Comparison of ENCODE assay signal across 27 cellular contexts in genomic region chr22:27993774-27994350, GRCh38.
DNase-seq lines count a peak whose midpoint lies in the region; ATAC-seq and TF ChIP-seq lines count a peak whose summit lies in the region.
"Had no signal": no experiment of that assay in that cellular context is flagged by ENCODE, and none has a peak within 500 bp of the region (broad histone marks: within the 10 kb centered on the region; RNA-seq: fewer than 3 reads in every experiment).

No MANE protein-coding gene starts in this region.

- H3K9me3 ChIP-seq in OCI-LY7 (ENCODE audit: low read length) (no peaks in the 10 kb centered on the region), left lung (no peaks in the 10 kb centered on the region), suprapubic skin (no peaks in the 10 kb centered on the region)
- H3K9me3 ChIP-seq: breast epithelium, HAP-1 had no signal

- peak; percentile 25 for DNase-seq in activated CD4-positive, CD25-positive, alpha-beta regulatory T cell treated with anti-CD3 and anti-CD28 coated beads, Interleukin-2, amount 50 U/mL, for 72 hours
- DNase-seq in OCI-LY7 (ENCODE audit: low spot score) = no peak
- peak; percentile 19 to 39 for DNase-seq in left lung
- peak; percentile 22 to 47 for DNase-seq in suprapubic skin (ENCODE audit: low spot score in 2 of 2)
- DNase-seq in activated naive CD8-positive, alpha-beta T cell treated with anti-CD3 and anti-CD28 coated beads, Interleukin-2, amount 50 U/mL, for 24 hours = no peak
- DNase-seq in activated CD4-positive, alpha-beta memory T cell treated with anti-CD3 and anti-CD28 coated beads for 36 hours = no peak
- no peak for DNase-seq in stimulated activated CD4-positive, alpha-beta T cell treated with anti-CD3 and anti-CD28 coated beads, Interleukin-2, amount 100 ng/mL, for 24 hours
- DNase-seq: activated CD8-positive, alpha-beta T cell treated with anti-CD3 and anti-CD28 coated beads for 36 hours; activated T-cell treated with anti-CD3 and anti-CD28 coated beads for 4 hours; amniotic stem cell; CD4-positive, alpha-beta memory T cell; foreskin keratinocyte; left cardiac atrium; NCI-H1105; NCI-H2029; NCI-H345; RPMI8226; T-helper 1 cell; trophoblast cell had no signal

- H3K4me3 ChIP-seq in OCI-LY7 (ENCODE audit: low read depth, low read length, poor library complexity, severe bottlenecking) (no peak overlapping the region), left lung (no peak overlapping the region), suprapubic skin (no peak overlapping the region)
- H3K4me3 ChIP-seq: breast epithelium, HAP-1, K562, smooth muscle cell had no signal

- no peak overlapping the region for H3K4me3 Mint-ChIP-seq in activated naive CD8-positive, alpha-beta T cell treated with anti-CD3 and anti-CD28 coated beads, Interleukin-2, amount 50 U/mL, for 24 hours
- H3K4me3 Mint-ChIP-seq in activated CD4-positive, alpha-beta memory T cell treated with anti-CD3 and anti-CD28 coated beads for 36 hours = no peak overlapping the region
- H3K4me3 Mint-ChIP-seq: activated CD8-positive, alpha-beta T cell treated with anti-CD3 and anti-CD28 coated beads for 36 hours; CD4-positive, alpha-beta memory T cell; memory B cell had no signal

- no peaks in the 10 kb centered on the region for H3K79me2 ChIP-seq in OCI-LY7 (ENCODE audit: insufficient read depth, low read depth, low read length)

- H3K27me3 ChIP-seq in left lung = no peaks in the 10 kb centered on the region
- H3K27me3 ChIP-seq in suprapubic skin = no peaks in the 10 kb centered on the region
- H3K27me3 ChIP-seq: breast epithelium, foreskin keratinocyte had no signal

- CTCF ChIA-PET in OCI-LY7 (lab: Charles Lee; ENCODE audit: unreplicated experiment) = no interaction called here
- CTCF ChIA-PET in activated CD4-positive, alpha-beta memory T cell treated with anti-CD3 and anti-CD28 coated beads for 36 hours (lab: Charles Lee) = no interaction called here

- POLR2A ChIA-PET in OCI-LY7 (lab: Charles Lee) = no interaction called here
- POLR2A ChIA-PET in activated CD4-positive, alpha-beta memory T cell treated with anti-CD3 and anti-CD28 coated beads for 36 hours (lab: Charles Lee) = no interaction called here

- no TSS peak for BruUV-seq in OCI-LY7 (replicated peaks; lab: Mats Ljungman, UMichigan)

- H4K20me1 ChIP-seq in OCI-LY7 (ENCODE audit: insufficient read depth, low read length) = no peaks in the 10 kb centered on the region

- peaks cover 79% of the 10 kb centered on the region for H3K4me1 ChIP-seq in OCI-LY7 (ENCODE audit: insufficient read depth, low read length, poor library complexity, severe bottlenecking)
- H3K4me1 ChIP-seq in left lung = no peaks in the 10 kb centered on the region
- peaks cover 5% of the 10 kb centered on the region for H3K4me1 ChIP-seq in suprapubic skin
- H3K4me1 ChIP-seq: breast epithelium, foreskin keratinocyte, HAP-1 had no signal

- H3K4me1 Mint-ChIP-seq in activated naive CD8-positive, alpha-beta T cell treated with anti-CD3 and anti-CD28 coated beads, Interleukin-2, amount 50 U/mL, for 24 hours = no peaks in the 10 kb centered on the region
- H3K4me1 Mint-ChIP-seq in activated CD4-positive, alpha-beta memory T cell treated with anti-CD3 and anti-CD28 coated beads for 36 hours (ENCODE audit: low read depth) = no peaks in the 10 kb centered on the region
- H3K4me1 Mint-ChIP-seq: CD4-positive, alpha-beta memory T cell had no signal

- TF ChIP-seq CTCF in OCI-LY7 (conservative IDR thresholded peaks at IDR 0.05; ENCODE audit: low read length) (no peak), left lung (IDR thresholded peaks at IDR 0.05) (no peak), suprapubic skin (IDR thresholded peaks at IDR 0.05) (no peak)

- intact Hi-C loops in OCI-LY7 (cut with micrococcal nuclease; ENCODE audit: unreplicated experiment) = no loop called here
- intact Hi-C loops in left lung (cut with DNase I) = no loop called here
- intact Hi-C loops in activated CD4-positive, alpha-beta memory T cell treated with anti-CD3 and anti-CD28 coated beads for 36 hours (cut with micrococcal nuclease) = no loop called here

- H3K9me2 ChIP-seq in OCI-LY7 (ENCODE audit: insufficient read depth, low read length) = no peaks in the 10 kb centered on the region

- H3K36me3 Mint-ChIP-seq in activated naive CD8-positive, alpha-beta T cell treated with anti-CD3 and anti-CD28 coated beads, Interleukin-2, amount 50 U/mL, for 24 hours (ENCODE audit: low read depth) = no peaks in the 10 kb centered on the region
- H3K36me3 Mint-ChIP-seq in activated CD4-positive, alpha-beta memory T cell treated with anti-CD3 and anti-CD28 coated beads for 36 hours = no peaks in the 10 kb centered on the region
- H3K36me3 Mint-ChIP-seq: CD4-positive, alpha-beta memory T cell had no signal

- H3K4me2 ChIP-seq in OCI-LY7 (ENCODE audit: low read length) = 0 out of 2 replicates have a peak overlapping the region, but pooled peaks have one; percentile 84
- H3K4me2 ChIP-seq: smooth muscle cell had no signal

- no peak overlapping the region for H3K27ac Mint-ChIP-seq in activated naive CD8-positive, alpha-beta T cell treated with anti-CD3 and anti-CD28 coated beads, Interleukin-2, amount 50 U/mL, for 24 hours
- no peak overlapping the region for H3K27ac Mint-ChIP-seq in activated CD4-positive, alpha-beta memory T cell treated with anti-CD3 and anti-CD28 coated beads for 36 hours
- H3K27ac Mint-ChIP-seq: activated CD8-positive, alpha-beta T cell treated with anti-CD3 and anti-CD28 coated beads for 36 hours; memory B cell had no signal

- H2AFZ ChIP-seq in OCI-LY7 (ENCODE audit: low read length) = no peak overlapping the region

- H3K36me3 ChIP-seq in OCI-LY7 (ENCODE audit: insufficient read depth, low read length) (no peaks in the 10 kb centered on the region), left lung (peaks cover 0 to 48% of the 10 kb centered on the region in 2 donors), suprapubic skin (peaks cover 46% of the 10 kb centered on the region)

- no peaks in the 10 kb centered on the region for H3K27me3 Mint-ChIP-seq in activated naive CD8-positive, alpha-beta T cell treated with anti-CD3 and anti-CD28 coated beads, Interleukin-2, amount 50 U/mL, for 24 hours
- no peaks in the 10 kb centered on the region for H3K27me3 Mint-ChIP-seq in activated CD4-positive, alpha-beta memory T cell treated with anti-CD3 and anti-CD28 coated beads for 36 hours
- H3K27me3 Mint-ChIP-seq: activated CD8-positive, alpha-beta T cell treated with anti-CD3 and anti-CD28 coated beads for 36 hours; CD4-positive, alpha-beta memory T cell had no signal

- TF ChIP-seq EP300 in suprapubic skin (IDR thresholded peaks at IDR 0.05) = no peak

- H3K9me3 Mint-ChIP-seq in activated naive CD8-positive, alpha-beta T cell treated with anti-CD3 and anti-CD28 coated beads, Interleukin-2, amount 50 U/mL, for 24 hours = no peaks in the 10 kb centered on the region
- H3K9me3 Mint-ChIP-seq in activated CD4-positive, alpha-beta memory T cell treated with anti-CD3 and anti-CD28 coated beads for 36 hours = no peaks in the 10 kb centered on the region
- H3K9me3 Mint-ChIP-seq: activated CD8-positive, alpha-beta T cell treated with anti-CD3 and anti-CD28 coated beads for 36 hours; CD4-positive, alpha-beta memory T cell; memory B cell had no signal

- no peak overlapping the region for H3K27ac ChIP-seq in OCI-LY7 (ENCODE audit: low read depth, low read length, poor library complexity, severe bottlenecking)
- H3K27ac ChIP-seq in left lung = no peak overlapping the region
- no peak overlapping the region for H3K27ac ChIP-seq in suprapubic skin
- H3K27ac ChIP-seq: 22Rv1, breast epithelium, foreskin keratinocyte had no signal

- 87% methylated on average over 9 of the region's 9 CpGs for WGBS in suprapubic skin

- no peak for TF ChIP-seq POLR2A in suprapubic skin (IDR thresholded peaks at IDR 0.05)

- ATAC-seq in activated CD4-positive, CD25-positive, alpha-beta regulatory T cell treated with anti-CD3 and anti-CD28 coated beads, Interleukin-2, amount 50 U/mL, for 24 hours = no peak
- no peak for ATAC-seq in left lung
- no peak for ATAC-seq in activated naive CD8-positive, alpha-beta T cell treated with anti-CD3 and anti-CD28 coated beads, Interleukin-2, amount 50 U/mL, for 24 hours
- ATAC-seq: activated CD8-positive, alpha-beta T cell treated with anti-CD3 and anti-CD28 coated beads for 36 hours; esophagus mucosa; foreskin keratinocyte; K562; left cardiac atrium had no signal

Comparison
In these comparisons a context has a peak if more than half of its experiments do, and no peak if none do; other contexts are left out.
1. DNase-seq: peak in activated CD4-positive, CD25-positive, alpha-beta regulatory T cell treated with anti-CD3 and anti-CD28 coated beads, Interleukin-2, amount 50 U/mL, for 72 hours (single experiment), left lung (2 of 2) and suprapubic skin (2 of 2); none in OCI-LY7 (single experiment), activated naive CD8-positive, alpha-beta T cell treated with anti-CD3 and anti-CD28 coated beads, Interleukin-2, amount 50 U/mL, for 24 hours (single experiment), activated CD4-positive, alpha-beta memory T cell treated with anti-CD3 and anti-CD28 coated beads for 36 hours (single experiment) and stimulated activated CD4-positive, alpha-beta T cell treated with anti-CD3 and anti-CD28 coated beads, Interleukin-2, amount 100 ng/mL, for 24 hours (0 of 2).